ENCODE assay signal across 8 cellular contexts in the genomic region with DNA sequence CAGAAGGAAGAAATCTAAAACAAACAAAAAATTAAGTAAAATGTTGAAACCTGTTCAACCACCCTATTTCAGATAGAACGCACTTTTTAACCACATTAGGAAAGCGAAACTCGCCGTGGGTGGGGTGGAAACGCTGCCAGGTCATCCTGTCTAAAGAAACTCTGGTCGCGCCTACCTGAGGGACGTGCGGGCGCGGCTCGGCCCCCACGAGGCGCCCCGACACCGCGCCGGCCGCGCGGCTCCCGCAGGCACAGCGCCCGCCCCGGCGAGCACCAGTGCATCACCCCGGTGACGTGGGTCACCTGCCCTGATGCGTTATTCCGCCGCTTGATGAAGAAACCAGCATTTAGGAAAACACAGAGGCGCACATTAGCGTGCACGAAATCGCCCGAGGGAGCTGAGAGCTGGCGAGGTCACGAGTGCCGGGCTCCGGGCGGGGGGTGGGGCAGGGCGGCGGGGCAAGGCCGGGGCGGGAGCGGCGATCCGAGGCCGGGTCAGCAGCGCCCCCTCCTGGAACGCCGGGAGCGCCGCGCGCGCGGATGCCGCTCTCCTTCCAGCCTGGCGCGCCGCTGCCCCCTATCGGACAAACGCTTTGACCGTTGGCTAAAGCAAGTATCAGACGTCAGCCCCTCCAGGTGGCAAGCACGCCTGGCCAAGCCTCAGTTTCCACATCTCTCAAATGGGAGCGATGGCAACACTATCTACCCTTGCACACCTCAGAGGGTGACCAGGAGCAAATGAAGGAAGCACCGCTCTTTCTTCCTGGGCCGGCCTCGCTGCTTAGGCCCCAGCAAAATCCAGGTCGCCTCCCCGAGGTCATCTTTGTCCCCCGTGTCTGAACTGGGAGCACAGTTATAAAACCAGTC. TPM values are rescaled to one million over a fixed set of nuclear protein-coding genes. Genes with fewer than 3 reads are reported as not detected.
A peak's percentile ranks its signal among the peaks of the same experiment; 100 is the strongest.
DNase-seq lines count a peak whose midpoint lies in the region; TF ChIP-seq lines count a peak whose summit lies in the region.

No MANE protein-coding gene starts in this region.

- peak overlapping the region; percentile 70 for H3K4me2 ChIP-seq in DOHH2 (ENCODE audit: low read length)
- peak overlapping the region; percentile 75 for H3K4me2 ChIP-seq in neuronal stem cell (ENCODE audit: insufficient read depth, low read length, poor library complexity, severe bottlenecking)

- H3F3A ChIP-seq in DOHH2 (ENCODE audit: control insufficient read depth, insufficient read depth), result no peaks in the 10 kb centered on the region

- H3K36me3 ChIP-seq in DOHH2 (ENCODE audit: control insufficient read depth, low read length) (no peaks in the 10 kb centered on the region), neuronal stem cell (replicated peaks in 1 of 2; ENCODE audit: control insufficient read depth in 2 of 2, insufficient read depth in 2 of 2, low read length in 2 of 2) (no peaks in the 10 kb centered on the region)

- H3K4me3 ChIP-seq in DOHH2 (ENCODE audit: low read length) (peak overlapping the region; percentile 84), neuronal stem cell (ENCODE audit: low read length in 2 of 2) (peak overlapping the region; percentile 87 to 96)

- H3K27me3 ChIP-seq in DOHH2 (ENCODE audit: control insufficient read depth, low read length) (peaks cover under 1% of the 10 kb centered on the region; the same call in 1 of the 2 replicates), neuronal stem cell (ENCODE audit: control insufficient read depth in 3 of 3, insufficient read depth in 3 of 3, low read depth in 1 of 3, low read length in 3 of 3) (peaks cover 0 to 3% (median 0%) of the 10 kb centered on the region in 3 experiments)

- H3K9me3 ChIP-seq in DOHH2 (ENCODE audit: control insufficient read depth, insufficient read depth, low read length) (no peaks in the 10 kb centered on the region), neuronal stem cell (replicated peaks in 1 of 2; ENCODE audit: control insufficient read depth in 2 of 2, insufficient read depth in 1 of 2, low read depth in 1 of 2, low read length in 2 of 2) (peaks cover 0 to 2% of the 10 kb centered on the region in 2 donors)

- H4K20me1 ChIP-seq in DOHH2 (ENCODE audit: control insufficient read depth, insufficient read depth, low read depth, low read length), result no peaks in the 10 kb centered on the region

- peak overlapping the region; percentile 98 for H2AFZ ChIP-seq in neuronal stem cell (ENCODE audit: low read length)

- H3K4me1 ChIP-seq in DOHH2 (ENCODE audit: control insufficient read depth, low read length) (peaks cover 28% of the 10 kb centered on the region), neuronal stem cell (ENCODE audit: control insufficient read depth in 2 of 2, insufficient read depth in 1 of 2, low read depth in 1 of 2, low read length in 2 of 2) (peaks cover 0 to 7% of the 10 kb centered on the region in 2 donors)

- H2BK12ac ChIP-seq in neuronal stem cell (ENCODE audit: low read length), result peak overlapping the region; percentile 73

- no peaks in the 10 kb centered on the region for H3K9me2 ChIP-seq in DOHH2 (replicated peaks; ENCODE audit: control insufficient read depth, low read length)

- H2AK5ac ChIP-seq in neuronal stem cell (ENCODE audit: low read depth, low read length), result no peak overlapping the region

- no peaks in the 10 kb centered on the region for H3K79me2 ChIP-seq in DOHH2 (ENCODE audit: control insufficient read depth, low read length)

- no peak overlapping the region for H3K27ac ChIP-seq in DOHH2 (ENCODE audit: low read depth, low read length)
- H3K27ac ChIP-seq in neuronal stem cell (replicated peaks; ENCODE audit: low read length), result no peak overlapping the region

- no peak overlapping the region for H2BK15ac ChIP-seq in neuronal stem cell (ENCODE audit: low read length)

- peak; percentile 46 for DNase-seq in GOT3 (lab: John Stamatoyannopoulos, UW)
- peak; percentile 76 for DNase-seq in M059J (ENCODE audit: low read depth)
- peak; percentile 78 to 85 for DNase-seq in SHP77 (lab: John Stamatoyannopoulos, UW)
- DNase-seq in activated gamma-delta T cell treated with anti-CD3 and anti-CD28 coated beads, Interleukin-2, amount 50 U/mL, for 16 hours (ENCODE audit: low read depth), result peak; percentile 92
- peak; percentile 73 for DNase-seq in foreskin melanocyte
- peak; percentile 90 for DNase-seq in neuronal stem cell (ENCODE audit: low spot score)
- DNase-seq in stromal cell of bone marrow (ENCODE audit: low read depth), result peak; percentile 67

- no peak overlapping the region for H4K8ac ChIP-seq in neuronal stem cell (ENCODE audit: low read depth, low read length)

- H4K91ac ChIP-seq in neuronal stem cell (ENCODE audit: low read depth, low read length, poor library complexity), result no peak overlapping the region

- H2BK120ac ChIP-seq in neuronal stem cell (ENCODE audit: low read depth, low read length), result no peak overlapping the region

- peak overlapping the region; percentile 94 for H3K9ac ChIP-seq in neuronal stem cell (ENCODE audit: low read depth, low read length, poor library complexity)

- H3K18ac ChIP-seq in neuronal stem cell (ENCODE audit: low read length), result peak overlapping the region; percentile 92

- H3K14ac ChIP-seq in neuronal stem cell (ENCODE audit: low read length), result peak overlapping the region; percentile 31

- H3K23ac ChIP-seq in neuronal stem cell (ENCODE audit: low read depth, low read length, poor library complexity), result peak overlapping the region; percentile 43

- peak; percentile 91 for TF ChIP-seq CTCF in DOHH2 (IDR thresholded peaks at IDR 0.05; ENCODE audit: low read depth, low read length, poor library complexity, severe bottlenecking)

- no peak overlapping the region for H2BK5ac ChIP-seq in neuronal stem cell (ENCODE audit: low read length)

- peak overlapping the region; percentile 17 for H3K4ac ChIP-seq in neuronal stem cell (ENCODE audit: low read length)

- no CpG with 5 or more reads among the region's 74 CpGs for WGBS in neuronal stem cell (ENCODE audit: extremely low coverage in 2 of 2, insufficient read length in 2 of 2, insufficient replicate concordance in 1 of 2), 2 donors

- H3K79me1 ChIP-seq in neuronal stem cell (ENCODE audit: low read depth, low read length), result peaks cover 3% of the 10 kb centered on the region

RNA-seq across cellular contexts. Expression of gene SNX32, which starts 15.7 kb away (rescaled TPM):
- 0.12 TPM in 1 of 2 replicates, not detected in the other for total RNA-seq in M059J (2014; rRNA removed; shearing (Covaris generic))
- polyA plus RNA-seq in neuronal stem cell (2013, experiment 1 of 2), result 3.0 TPM
- polyA plus RNA-seq in neuronal stem cell (2013, experiment 2 of 2), result 3.3 TPM

RNA-seq across cellular contexts. Expression of gene OVOL1, which starts 31.2 kb away (rescaled TPM):
- not detected in 2 replicates for total RNA-seq in M059J (2014; rRNA removed; shearing (Covaris generic))
- polyA plus RNA-seq in neuronal stem cell (2013, experiment 1 of 2), result 0.03 TPM
- polyA plus RNA-seq in neuronal stem cell (2013, experiment 2 of 2), result 0.01 TPM

RNA-seq across cellular contexts. Expression of gene AP5B1, which starts 37.3 kb away (rescaled TPM):
- 5.9 and 13.0 TPM in 2 replicates for total RNA-seq in M059J (2014; rRNA removed; shearing (Covaris generic))
- polyA plus RNA-seq in neuronal stem cell (2013, experiment 1 of 2), result 4.0 TPM
- polyA plus RNA-seq in neuronal stem cell (2013, experiment 2 of 2), result 4.1 TPM

RNA-seq across cellular contexts. Expression of gene CFL1, which starts 39.9 kb away (rescaled TPM):
- total RNA-seq in M059J (2014; rRNA removed; shearing (Covaris generic)), result 1,801 and 2,276 TPM in 2 replicates
- 860 TPM for polyA plus RNA-seq in neuronal stem cell (2013, experiment 1 of 2)
- 866 TPM for polyA plus RNA-seq in neuronal stem cell (2013, experiment 2 of 2)

RNA-seq across cellular contexts. Expression of gene MUS81, which starts 42.2 kb away (rescaled TPM):
- total RNA-seq in M059J (2014; rRNA removed; shearing (Covaris generic)), result 22.7 and 42.4 TPM in 2 replicates
- 25.3 TPM for polyA plus RNA-seq in neuronal stem cell (2013, experiment 1 of 2)
- 26.7 TPM for polyA plus RNA-seq in neuronal stem cell (2013, experiment 2 of 2)
